Comparison of ENCODE assay signal across 7 cellular contexts in the genomic region with DNA sequence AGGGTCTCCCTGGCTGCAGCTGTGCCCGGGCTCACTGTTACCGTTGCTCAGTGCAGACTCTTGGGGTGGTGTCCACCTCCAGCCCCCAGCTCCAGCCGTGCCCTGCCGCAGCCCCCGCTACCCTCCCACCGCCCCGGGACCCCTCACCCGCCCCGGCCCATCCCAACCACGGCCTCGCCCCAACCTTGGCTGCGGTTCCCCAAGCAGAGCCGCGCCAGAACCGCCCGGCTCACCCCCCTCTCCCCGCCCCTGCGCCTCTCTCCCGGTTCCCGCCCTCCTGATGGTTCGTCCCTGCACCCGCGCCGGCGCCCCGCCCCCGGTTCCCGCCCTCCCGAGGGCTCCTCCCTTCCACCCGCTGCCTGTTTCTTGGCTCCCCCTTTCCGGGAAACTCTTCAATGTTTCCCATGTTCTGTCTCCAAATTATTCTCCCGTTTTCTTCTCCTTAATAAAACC.
A peak's percentile ranks its signal among the peaks of the same experiment; 100 is the strongest.
DNase-seq lines count a peak whose midpoint lies in the region; ATAC-seq and TF ChIP-seq lines count a peak whose summit lies in the region.

No MANE protein-coding gene starts in this region.

- peak overlapping the region; percentile 37 for H3K4me3 ChIP-seq in astrocyte of the spinal cord (ENCODE audit: low read depth, low read length)

- in situ Hi-C loops in astrocyte of the spinal cord (cut with HindIII; ENCODE audit: low sequenced_read_pairs) = no loop called here

- no peak for TF ChIP-seq CTCF in astrocyte of the spinal cord (IDR thresholded peaks at IDR 0.05; ENCODE audit: low read depth, low read length)

- ATAC-seq in GM18511 (IDR thresholded peaks at IDR 0.05; ENCODE audit: unreplicated experiment) = peak; percentile 73

- peak; percentile 72 for DNase-seq in LoVo (ENCODE audit: low spot score)
- peak; percentile 23 for DNase-seq in T follicular helper cell (ENCODE audit: low read depth)
- DNase-seq in astrocyte of the spinal cord (ENCODE audit: low read depth, low spot score) = peak; percentile 72
- DNase-seq in hypothalamus (lab: John Stamatoyannopoulos, UW) = peak in 42 of 51 donors; percentile 15 to 85 (median 57)
- DNase-seq in retina = peak; percentile 42
- no peak for DNase-seq in NCI-H524 treated with DMSO at 0.1 percent for 48 hours (lab: John Stamatoyannopoulos, UW)
